1 cellular context compared by ENCODE assay signal in genomic region chr19:10928563-10929401, GRCh38.
A peak's percentile ranks its signal among the peaks of the same experiment; 100 is the strongest.
TF ChIP-seq lines count a peak whose summit lies in the region.

TIMM29 (plus strand) TSS chr19:10928811; CDS start chr19:10928823, 12 bp downstream.
YIPF2 (minus strand) TSS chr19:10928639; CDS start chr19:10928410, 229 bp downstream.

TF ChIP-seq in GM12878, 131 proteins besides CTCF, POLR2A, EP300 and RAD21 (continued from another document):
- TF ChIP-seq ELK1 (IDR thresholded peaks at IDR 0.05; ENCODE audit: low read depth, low read length) (peak; percentile 95), PML (IDR thresholded peaks at IDR 0.05; ENCODE audit: low read length) (no peak), FOXK2 (IDR thresholded peaks at IDR 0.05) (peak; percentile 93), CBX3 (IDR thresholded peaks at IDR 0.05; ENCODE audit: borderline replicate concordance, low read depth) (no peak), SMAD5 (IDR thresholded peaks at IDR 0.05; ENCODE audit: low read depth) (no peak), GATAD2B (conservative IDR thresholded peaks at IDR 0.05; ENCODE audit: low read depth) (0 out of 2 replicates have a peak, but pooled peaks have one; percentile 26), MEF2B (IDR thresholded peaks at IDR 0.05; ENCODE audit: partially characterized antibody, poor library complexity, severe bottlenecking) (no peak), POLR2AphosphoS2 (IDR thresholded peaks at IDR 0.05; ENCODE audit: low read depth, low read length) (peak; percentile 91), E2F8 (IDR thresholded peaks at IDR 0.05; ENCODE audit: low read depth, partially characterized antibody) (peak; percentile 93), POU2F2 (IDR thresholded peaks at IDR 0.05; ENCODE audit: borderline replicate concordance, low read depth, low read length) (peak; percentile 82), FOXM1 (IDR thresholded peaks at IDR 0.05; ENCODE audit: low read depth, low read length) (no peak), NBN (IDR thresholded peaks at IDR 0.05) (peak; percentile 74; the same call in 1 of the 2 replicates), BRCA1 (IDR thresholded peaks at IDR 0.05; ENCODE audit: low read depth, low read length) (no peak), SREBF2 (IDR thresholded peaks at IDR 0.05; ENCODE audit: low read length) (peak; percentile 74), MXI1 (IDR thresholded peaks at IDR 0.05; ENCODE audit: low read depth, low read length) (peak; percentile 89), CBFB (IDR thresholded peaks at IDR 0.05; ENCODE audit: low read depth) (peak; percentile 90; the same call in 1 of the 2 replicates), TCF7 (IDR thresholded peaks at IDR 0.05; ENCODE audit: borderline replicate concordance) (no peak), EZH2 (IDR thresholded peaks at IDR 0.05; ENCODE audit: borderline replicate concordance, control insufficient read depth, low read depth, low read length) (no peak), BCLAF1 (IDR thresholded peaks at IDR 0.05) (no peak), RUNX3 (IDR thresholded peaks at IDR 0.05; ENCODE audit: low read length) (peak; percentile 89), ZBED1 (IDR thresholded peaks at IDR 0.05; ENCODE audit: borderline replicate concordance) (0 out of 2 replicates have a peak, but pooled peaks have one; percentile 45), CHD4 (IDR thresholded peaks at IDR 0.05) (no peak), IKZF1 (conservative IDR thresholded peaks at IDR 0.05) (peak; percentile 95), RFX5 (IDR thresholded peaks at IDR 0.05; ENCODE audit: low read depth, low read length) (0 out of 2 replicates have a peak, but pooled peaks have one; percentile 12)
- TF ChIP-seq, protein P1, sequence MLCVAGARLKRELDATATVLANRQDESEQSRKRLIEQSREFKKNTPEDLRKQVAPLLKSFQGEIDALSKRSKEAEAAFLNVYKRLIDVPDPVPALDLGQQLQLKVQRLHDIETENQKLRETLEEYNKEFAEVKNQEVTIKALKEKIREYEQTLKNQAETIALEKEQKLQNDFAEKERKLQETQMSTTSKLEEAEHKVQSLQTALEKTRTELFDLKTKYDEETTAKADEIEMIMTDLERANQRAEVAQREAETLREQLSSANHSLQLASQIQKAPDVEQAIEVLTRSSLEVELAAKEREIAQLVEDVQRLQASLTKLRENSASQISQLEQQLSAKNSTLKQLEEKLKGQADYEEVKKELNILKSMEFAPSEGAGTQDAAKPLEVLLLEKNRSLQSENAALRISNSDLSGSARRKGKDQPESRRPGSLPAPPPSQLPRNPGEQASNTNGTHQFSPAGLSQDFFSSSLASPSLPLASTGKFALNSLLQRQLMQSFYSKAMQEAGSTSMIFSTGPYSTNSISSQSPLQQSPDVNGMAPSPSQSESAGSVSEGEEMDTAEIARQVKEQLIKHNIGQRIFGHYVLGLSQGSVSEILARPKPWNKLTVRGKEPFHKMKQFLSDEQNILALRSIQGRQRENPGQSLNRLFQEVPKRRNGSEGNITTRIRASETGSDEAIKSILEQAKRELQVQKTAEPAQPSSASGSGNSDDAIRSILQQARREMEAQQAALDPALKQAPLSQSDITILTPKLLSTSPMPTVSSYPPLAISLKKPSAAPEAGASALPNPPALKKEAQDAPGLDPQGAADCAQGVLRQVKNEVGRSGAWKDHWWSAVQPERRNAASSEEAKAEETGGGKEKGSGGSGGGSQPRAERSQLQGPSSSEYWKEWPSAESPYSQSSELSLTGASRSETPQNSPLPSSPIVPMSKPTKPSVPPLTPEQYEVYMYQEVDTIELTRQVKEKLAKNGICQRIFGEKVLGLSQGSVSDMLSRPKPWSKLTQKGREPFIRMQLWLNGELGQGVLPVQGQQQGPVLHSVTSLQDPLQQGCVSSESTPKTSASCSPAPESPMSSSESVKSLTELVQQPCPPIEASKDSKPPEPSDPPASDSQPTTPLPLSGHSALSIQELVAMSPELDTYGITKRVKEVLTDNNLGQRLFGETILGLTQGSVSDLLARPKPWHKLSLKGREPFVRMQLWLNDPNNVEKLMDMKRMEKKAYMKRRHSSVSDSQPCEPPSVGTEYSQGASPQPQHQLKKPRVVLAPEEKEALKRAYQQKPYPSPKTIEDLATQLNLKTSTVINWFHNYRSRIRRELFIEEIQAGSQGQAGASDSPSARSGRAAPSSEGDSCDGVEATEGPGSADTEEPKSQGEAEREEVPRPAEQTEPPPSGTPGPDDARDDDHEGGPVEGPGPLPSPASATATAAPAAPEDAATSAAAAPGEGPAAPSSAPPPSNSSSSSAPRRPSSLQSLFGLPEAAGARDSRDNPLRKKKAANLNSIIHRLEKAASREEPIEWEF (IDR thresholded peaks at IDR 0.05; ENCODE audit: insufficient replicate concordance, low read depth, low read length): no peak
- TF ChIP-seq, protein P2, sequence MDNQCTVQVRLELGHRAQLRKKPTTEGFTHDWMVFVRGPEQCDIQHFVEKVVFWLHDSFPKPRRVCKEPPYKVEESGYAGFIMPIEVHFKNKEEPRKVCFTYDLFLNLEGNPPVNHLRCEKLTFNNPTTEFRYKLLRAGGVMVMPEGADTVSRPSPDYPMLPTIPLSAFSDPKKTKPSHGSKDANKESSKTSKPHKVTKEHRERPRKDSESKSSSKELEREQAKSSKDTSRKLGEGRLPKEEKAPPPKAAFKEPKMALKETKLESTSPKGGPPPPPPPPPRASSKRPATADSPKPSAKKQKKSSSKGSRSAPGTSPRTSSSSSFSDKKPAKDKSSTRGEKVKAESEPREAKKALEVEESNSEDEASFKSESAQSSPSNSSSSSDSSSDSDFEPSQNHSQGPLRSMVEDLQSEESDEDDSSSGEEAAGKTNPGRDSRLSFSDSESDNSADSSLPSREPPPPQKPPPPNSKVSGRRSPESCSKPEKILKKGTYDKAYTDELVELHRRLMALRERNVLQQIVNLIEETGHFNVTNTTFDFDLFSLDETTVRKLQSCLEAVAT (IDR thresholded peaks at IDR 0.05): no peak
